ENCODE assay signal across 1 cellular context in genomic region chr6:49556429-49556837, GRCh38.
A peak's percentile ranks its signal among the peaks of the same experiment; 100 is the strongest.
TF ChIP-seq lines count a peak whose summit lies in the region.

No MANE protein-coding gene starts in this region.

TF ChIP-seq in HEK293, 187 proteins besides CTCF, POLR2A, EP300 and RAD21 (continued from another document):
- TF ChIP-seq TSHZ1 (tag by site-specific recombination; IDR thresholded peaks at IDR 0.05; ENCODE audit: borderline replicate concordance) (peak; percentile 81; the same call in 1 of the 2 replicates), ZBTB20 (tag by site-specific recombination; IDR thresholded peaks at IDR 0.05) (no peak), EGR2 (tag by site-specific recombination; IDR thresholded peaks at IDR 0.05; ENCODE audit: low read depth) (no peak), ZNF704 (tag by site-specific recombination; IDR thresholded peaks at IDR 0.05) (no peak), ZFP41 (tag by site-specific recombination; IDR thresholded peaks at IDR 0.05; ENCODE audit: borderline replicate concordance) (no peak), ZNF37A (tag by site-specific recombination; IDR thresholded peaks at IDR 0.05) (no peak), ZNF2 (tag by site-specific recombination; IDR thresholded peaks at IDR 0.05) (no peak), ZNF132 (tag by site-specific recombination; IDR thresholded peaks at IDR 0.05; ENCODE audit: borderline replicate concordance) (no peak), OVOL3 (tag by site-specific recombination; IDR thresholded peaks at IDR 0.05) (no peak), ZNF701 (tag by site-specific recombination; IDR thresholded peaks at IDR 0.05) (no peak), ZNF24 (tag by site-specific recombination; IDR thresholded peaks at IDR 0.05) (no peak; the same call in 1 of the 2 replicates), ZNF112 (tag by site-specific recombination; IDR thresholded peaks at IDR 0.05) (no peak), GFI1B (tag by site-specific recombination; IDR thresholded peaks at IDR 0.05) (peak; percentile 89), GLI4 (tag by site-specific recombination; IDR thresholded peaks at IDR 0.05) (no peak), ZNF175 (tag by site-specific recombination; IDR thresholded peaks at IDR 0.05) (no peak), ZFP69B (tag by site-specific recombination; IDR thresholded peaks at IDR 0.05) (no peak), WT1 (tag by site-specific recombination; IDR thresholded peaks at IDR 0.05) (peak; percentile 27; the same call in 1 of the 2 replicates), ZNF221 (tag by site-specific recombination; IDR thresholded peaks at IDR 0.05; ENCODE audit: borderline replicate concordance) (no peak), BCL11B (tag by site-specific recombination; IDR thresholded peaks at IDR 0.05; ENCODE audit: low read depth) (no peak), ZNF19 (tag by site-specific recombination; IDR thresholded peaks at IDR 0.05; ENCODE audit: low read depth) (no peak), ZBTB21 (tag by site-specific recombination; IDR thresholded peaks at IDR 0.05) (no peak), ZNF677 (tag by site-specific recombination; IDR thresholded peaks at IDR 0.05) (no peak), SCRT2 (tag by site-specific recombination; IDR thresholded peaks at IDR 0.05) (no peak), ZNF558 (tag by site-specific recombination; IDR thresholded peaks at IDR 0.05) (peak; percentile 39; the same call in 1 of the 2 replicates), ZNF248 (tag by site-specific recombination; IDR thresholded peaks at IDR 0.05) (no peak), ZNF768 (tag by site-specific recombination; IDR thresholded peaks at IDR 0.05) (no peak), MEIS1 (CRISPR knock-in tag; IDR thresholded peaks at IDR 0.05; ENCODE audit: borderline replicate concordance) (peak; percentile 89), KLF1 (tag by site-specific recombination; IDR thresholded peaks at IDR 0.05) (peak; percentile 79), ZNF146 (tag by site-specific recombination; IDR thresholded peaks at IDR 0.05) (no peak), ZNF404 (tag by site-specific recombination; IDR thresholded peaks at IDR 0.05) (no peak), ZNF114 (tag by site-specific recombination; IDR thresholded peaks at IDR 0.05) (no peak), ZNF610 (tag by site-specific recombination; IDR thresholded peaks at IDR 0.05; ENCODE audit: borderline replicate concordance) (no peak), ZSCAN30 (tag by site-specific recombination; IDR thresholded peaks at IDR 0.05) (no peak), ZFP37 (tag by site-specific recombination; IDR thresholded peaks at IDR 0.05) (no peak), ZNF561 (tag by site-specific recombination; IDR thresholded peaks at IDR 0.05; ENCODE audit: borderline replicate concordance) (no peak), ZNF76 (tag by site-specific recombination; IDR thresholded peaks at IDR 0.05; ENCODE audit: borderline replicate concordance, low read depth) (no peak), PRDM1 (tag by site-specific recombination; IDR thresholded peaks at IDR 0.05) (0 out of 2 replicates have a peak, but pooled peaks have one; percentile 16), ZNF510 (tag by site-specific recombination; IDR thresholded peaks at IDR 0.05; ENCODE audit: insufficient replicate concordance) (no peak), HOXD13 (CRISPR knock-in tag; IDR thresholded peaks at IDR 0.05; ENCODE audit: borderline replicate concordance) (no peak), ZEB2 (tag by site-specific recombination; IDR thresholded peaks at IDR 0.05) (peak; percentile 81; the same call in 1 of the 2 replicates), ZNF302 (tag by site-specific recombination; IDR thresholded peaks at IDR 0.05; ENCODE audit: low read depth) (no peak), ZNF184 (tag by site-specific recombination; IDR thresholded peaks at IDR 0.05) (no peak), GLIS1 (tag by site-specific recombination; IDR thresholded peaks at IDR 0.05) (no peak), ZNF629 (tag by site-specific recombination; IDR thresholded peaks at IDR 0.05) (peak; percentile 79)
- TF ChIP-seq, protein P1, sequence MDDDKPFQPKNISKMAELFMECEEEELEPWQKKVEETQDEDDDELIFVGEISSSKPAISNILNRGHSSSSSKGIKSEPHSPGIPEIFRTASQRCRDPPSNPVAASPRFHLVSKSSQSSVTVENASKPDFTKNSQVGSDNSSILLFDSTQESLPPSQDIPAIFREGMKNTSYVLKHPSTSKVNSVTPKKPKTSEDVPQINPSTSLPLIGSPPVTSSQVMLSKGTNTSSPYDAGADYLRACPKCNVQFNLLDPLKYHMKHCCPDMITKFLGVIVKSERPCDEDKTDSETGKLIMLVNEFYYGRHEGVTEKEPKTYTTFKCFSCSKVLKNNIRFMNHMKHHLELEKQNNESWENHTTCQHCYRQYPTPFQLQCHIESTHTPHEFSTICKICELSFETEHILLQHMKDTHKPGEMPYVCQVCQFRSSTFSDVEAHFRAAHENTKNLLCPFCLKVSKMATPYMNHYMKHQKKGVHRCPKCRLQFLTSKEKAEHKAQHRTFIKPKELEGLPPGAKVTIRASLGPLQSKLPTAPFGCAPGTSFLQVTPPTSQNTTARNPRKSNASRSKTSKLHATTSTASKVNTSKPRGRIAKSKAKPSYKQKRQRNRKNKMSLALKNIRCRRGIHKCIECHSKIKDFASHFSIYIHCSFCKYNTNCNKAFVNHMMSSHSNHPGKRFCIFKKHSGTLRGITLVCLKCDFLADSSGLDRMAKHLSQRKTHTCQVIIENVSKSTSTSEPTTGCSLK (tag by site-specific recombination; IDR thresholded peaks at IDR 0.05) = no peak
- TF ChIP-seq, protein P2, sequence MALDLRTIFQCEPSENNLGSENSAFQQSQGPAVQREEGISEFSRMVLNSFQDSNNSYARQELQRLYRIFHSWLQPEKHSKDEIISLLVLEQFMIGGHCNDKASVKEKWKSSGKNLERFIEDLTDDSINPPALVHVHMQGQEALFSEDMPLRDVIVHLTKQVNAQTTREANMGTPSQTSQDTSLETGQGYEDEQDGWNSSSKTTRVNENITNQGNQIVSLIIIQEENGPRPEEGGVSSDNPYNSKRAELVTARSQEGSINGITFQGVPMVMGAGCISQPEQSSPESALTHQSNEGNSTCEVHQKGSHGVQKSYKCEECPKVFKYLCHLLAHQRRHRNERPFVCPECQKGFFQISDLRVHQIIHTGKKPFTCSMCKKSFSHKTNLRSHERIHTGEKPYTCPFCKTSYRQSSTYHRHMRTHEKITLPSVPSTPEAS (tag by site-specific recombination; IDR thresholded peaks at IDR 0.05) = no peak
- TF ChIP-seq, protein P3, sequence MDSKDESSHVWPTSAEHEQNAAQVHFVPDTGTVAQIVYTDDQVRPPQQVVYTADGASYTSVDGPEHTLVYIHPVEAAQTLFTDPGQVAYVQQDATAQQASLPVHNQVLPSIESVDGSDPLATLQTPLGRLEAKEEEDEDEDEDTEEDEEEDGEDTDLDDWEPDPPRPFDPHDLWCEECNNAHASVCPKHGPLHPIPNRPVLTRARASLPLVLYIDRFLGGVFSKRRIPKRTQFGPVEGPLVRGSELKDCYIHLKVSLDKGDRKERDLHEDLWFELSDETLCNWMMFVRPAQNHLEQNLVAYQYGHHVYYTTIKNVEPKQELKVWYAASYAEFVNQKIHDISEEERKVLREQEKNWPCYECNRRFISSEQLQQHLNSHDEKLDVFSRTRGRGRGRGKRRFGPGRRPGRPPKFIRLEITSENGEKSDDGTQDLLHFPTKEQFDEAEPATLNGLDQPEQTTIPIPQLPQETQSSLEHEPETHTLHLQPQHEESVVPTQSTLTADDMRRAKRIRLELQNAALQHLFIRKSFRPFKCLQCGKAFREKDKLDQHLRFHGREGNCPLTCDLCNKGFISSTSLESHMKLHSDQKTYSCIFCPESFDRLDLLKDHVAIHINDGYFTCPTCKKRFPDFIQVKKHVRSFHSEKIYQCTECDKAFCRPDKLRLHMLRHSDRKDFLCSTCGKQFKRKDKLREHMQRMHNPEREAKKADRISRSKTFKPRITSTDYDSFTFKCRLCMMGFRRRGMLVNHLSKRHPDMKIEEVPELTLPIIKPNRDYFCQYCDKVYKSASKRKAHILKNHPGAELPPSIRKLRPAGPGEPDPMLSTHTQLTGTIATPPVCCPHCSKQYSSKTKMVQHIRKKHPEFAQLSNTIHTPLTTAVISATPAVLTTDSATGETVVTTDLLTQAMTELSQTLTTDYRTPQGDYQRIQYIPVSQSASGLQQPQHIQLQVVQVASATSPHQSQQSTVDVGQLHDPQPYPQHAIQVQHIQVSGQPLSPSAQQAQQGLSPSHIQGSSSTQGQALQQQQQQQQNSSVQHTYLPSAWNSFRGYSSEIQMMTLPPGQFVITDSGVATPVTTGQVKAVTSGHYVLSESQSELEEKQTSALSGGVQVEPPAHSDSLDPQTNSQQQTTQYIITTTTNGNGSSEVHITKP (tag by site-specific recombination; IDR thresholded peaks at IDR 0.05) = no peak
- TF ChIP-seq, protein P4, sequence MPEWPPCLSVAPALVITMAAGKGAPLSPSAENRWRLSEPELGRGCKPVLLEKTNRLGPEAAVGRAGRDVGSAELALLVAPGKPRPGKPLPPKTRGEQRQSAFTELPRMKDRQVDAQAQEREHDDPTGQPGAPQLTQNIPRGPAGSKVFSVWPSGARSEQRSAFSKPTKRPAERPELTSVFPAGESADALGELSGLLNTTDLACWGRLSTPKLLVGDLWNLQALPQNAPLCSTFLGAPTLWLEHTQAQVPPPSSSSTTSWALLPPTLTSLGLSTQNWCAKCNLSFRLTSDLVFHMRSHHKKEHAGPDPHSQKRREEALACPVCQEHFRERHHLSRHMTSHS (tag by site-specific recombination; IDR thresholded peaks at IDR 0.05) = no peak
- TF ChIP-seq, protein P5, sequence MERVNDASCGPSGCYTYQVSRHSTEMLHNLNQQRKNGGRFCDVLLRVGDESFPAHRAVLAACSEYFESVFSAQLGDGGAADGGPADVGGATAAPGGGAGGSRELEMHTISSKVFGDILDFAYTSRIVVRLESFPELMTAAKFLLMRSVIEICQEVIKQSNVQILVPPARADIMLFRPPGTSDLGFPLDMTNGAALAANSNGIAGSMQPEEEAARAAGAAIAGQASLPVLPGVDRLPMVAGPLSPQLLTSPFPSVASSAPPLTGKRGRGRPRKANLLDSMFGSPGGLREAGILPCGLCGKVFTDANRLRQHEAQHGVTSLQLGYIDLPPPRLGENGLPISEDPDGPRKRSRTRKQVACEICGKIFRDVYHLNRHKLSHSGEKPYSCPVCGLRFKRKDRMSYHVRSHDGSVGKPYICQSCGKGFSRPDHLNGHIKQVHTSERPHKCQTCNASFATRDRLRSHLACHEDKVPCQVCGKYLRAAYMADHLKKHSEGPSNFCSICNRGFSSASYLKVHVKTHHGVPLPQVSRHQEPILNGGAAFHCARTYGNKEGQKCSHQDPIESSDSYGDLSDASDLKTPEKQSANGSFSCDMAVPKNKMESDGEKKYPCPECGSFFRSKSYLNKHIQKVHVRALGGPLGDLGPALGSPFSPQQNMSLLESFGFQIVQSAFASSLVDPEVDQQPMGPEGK (tag by site-specific recombination; IDR thresholded peaks at IDR 0.05) = peak; percentile 34; the same call in 1 of the 2 replicates
- TF ChIP-seq, protein P6, sequence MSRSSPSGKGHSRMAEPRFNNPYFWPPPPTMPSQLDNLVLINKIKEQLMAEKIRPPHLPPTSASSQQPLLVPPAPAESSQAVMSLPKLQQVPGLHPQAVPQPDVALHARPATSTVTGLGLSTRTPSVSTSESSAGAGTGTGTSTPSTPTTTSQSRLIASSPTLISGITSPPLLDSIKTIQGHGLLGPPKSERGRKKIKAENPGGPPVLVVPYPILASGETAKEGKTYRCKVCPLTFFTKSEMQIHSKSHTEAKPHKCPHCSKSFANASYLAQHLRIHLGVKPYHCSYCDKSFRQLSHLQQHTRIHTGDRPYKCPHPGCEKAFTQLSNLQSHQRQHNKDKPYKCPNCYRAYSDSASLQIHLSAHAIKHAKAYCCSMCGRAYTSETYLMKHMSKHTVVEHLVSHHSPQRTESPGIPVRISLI (tag by site-specific recombination; IDR thresholded peaks at IDR 0.05) = peak; percentile 94
- TF ChIP-seq, protein P7, sequence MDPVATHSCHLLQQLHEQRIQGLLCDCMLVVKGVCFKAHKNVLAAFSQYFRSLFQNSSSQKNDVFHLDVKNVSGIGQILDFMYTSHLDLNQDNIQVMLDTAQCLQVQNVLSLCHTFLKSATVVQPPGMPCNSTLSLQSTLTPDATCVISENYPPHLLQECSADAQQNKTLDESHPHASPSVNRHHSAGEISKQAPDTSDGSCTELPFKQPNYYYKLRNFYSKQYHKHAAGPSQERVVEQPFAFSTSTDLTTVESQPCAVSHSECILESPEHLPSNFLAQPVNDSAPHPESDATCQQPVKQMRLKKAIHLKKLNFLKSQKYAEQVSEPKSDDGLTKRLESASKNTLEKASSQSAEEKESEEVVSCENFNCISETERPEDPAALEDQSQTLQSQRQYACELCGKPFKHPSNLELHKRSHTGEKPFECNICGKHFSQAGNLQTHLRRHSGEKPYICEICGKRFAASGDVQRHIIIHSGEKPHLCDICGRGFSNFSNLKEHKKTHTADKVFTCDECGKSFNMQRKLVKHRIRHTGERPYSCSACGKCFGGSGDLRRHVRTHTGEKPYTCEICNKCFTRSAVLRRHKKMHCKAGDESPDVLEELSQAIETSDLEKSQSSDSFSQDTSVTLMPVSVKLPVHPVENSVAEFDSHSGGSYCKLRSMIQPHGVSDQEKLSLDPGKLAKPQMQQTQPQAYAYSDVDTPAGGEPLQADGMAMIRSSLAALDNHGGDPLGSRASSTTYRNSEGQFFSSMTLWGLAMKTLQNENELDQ (tag by site-specific recombination; IDR thresholded peaks at IDR 0.05; ENCODE audit: low read depth) = no peak
